20 cellular contexts compared by ENCODE assay signal in genomic region chr14:29580763-29581162, GRCh38.
"Had no signal": no experiment of that assay in that cellular context is flagged by ENCODE, and none has a peak within 500 bp of the region (broad histone marks: within the 10 kb centered on the region; RNA-seq: fewer than 3 reads in every experiment).

No MANE protein-coding gene starts in this region.

- H3K36me3 Mint-ChIP-seq: immature natural killer cell had no signal

- H3K27ac ChIP-seq: colonic mucosa, esophagus muscularis mucosa, foreskin keratinocyte, gastroesophageal sphincter, heart left ventricle, hepatocyte, left ventricle myocardium inferior, lower lobe of right lung had no signal

- H3K27me3 ChIP-seq: colonic mucosa, esophagus muscularis mucosa, foreskin keratinocyte, gastroesophageal sphincter, heart left ventricle, hepatocyte had no signal

- H3K4me1 ChIP-seq: colonic mucosa, foreskin keratinocyte had no signal

- H3K4me3 Mint-ChIP-seq: dendritic cell treated with granulocyte-macrophage colony-stimulating factor and Interleukin-4, amounts not matched to agents 40 ng/mL and 50 ng/mL, for 4 days; immature natural killer cell had no signal

- ATAC-seq: foreskin keratinocyte, gastroesophageal sphincter, heart left ventricle, left cardiac atrium, lower lobe of right lung had no signal

- H3K27me3 Mint-ChIP-seq: dendritic cell treated with granulocyte-macrophage colony-stimulating factor and Interleukin-4, amounts not matched to agents 40 ng/mL and 50 ng/mL, for 4 days had no signal

- H3K9me3 ChIP-seq: colonic mucosa, esophagus muscularis mucosa, gastroesophageal sphincter, heart left ventricle, left ventricle myocardium inferior, lower lobe of right lung had no signal

- H3K4me1 Mint-ChIP-seq: immature natural killer cell had no signal

- H3K4me3 ChIP-seq: colonic mucosa, esophagus muscularis mucosa, gastroesophageal sphincter, heart left ventricle, hepatocyte, left ventricle myocardium inferior, lower lobe of right lung had no signal

- H3K27ac Mint-ChIP-seq: dendritic cell treated with granulocyte-macrophage colony-stimulating factor and Interleukin-4, amounts not matched to agents 40 ng/mL and 50 ng/mL, for 4 days; immature natural killer cell had no signal

- H3K9me3 Mint-ChIP-seq: dendritic cell treated with granulocyte-macrophage colony-stimulating factor and Interleukin-4, amounts not matched to agents 40 ng/mL and 50 ng/mL, for 4 days had no signal

- DNase-seq: cerebellar nuclear complex; colonic mucosa; cortex of kidney; effector memory CD4-positive, alpha-beta T cell; foreskin keratinocyte; heart left ventricle; hypothalamus; immature natural killer cell; islet precursor cell; kidney; kidney glomerular epithelial cell; left cardiac atrium; left ventricle myocardium inferior; lower lobe of right lung; mesenchymal stem cell; midbrain had no signal

- H3K36me3 ChIP-seq: colonic mucosa had no signal
